17 cellular contexts compared by ENCODE assay signal in genomic region chr4:64250061-64250460, GRCh38.
DNase-seq lines count a peak whose midpoint lies in the region; ATAC-seq and TF ChIP-seq lines count a peak whose summit lies in the region.
"Had no signal": no experiment of that assay in that cellular context is flagged by ENCODE, and none has a peak within 500 bp of the region (broad histone marks: within the 10 kb centered on the region; RNA-seq: fewer than 3 reads in every experiment).

No MANE protein-coding gene starts in this region.

- H3K4me1 ChIP-seq in SJCRH30, result peaks cover 29% of the 10 kb centered on the region

- no peak for TF ChIP-seq CTCF in foreskin fibroblast (IDR thresholded peaks at IDR 0.05; ENCODE audit: low read depth, low read length)

- ATAC-seq in GM18907 (IDR thresholded peaks at IDR 0.05; ENCODE audit: unreplicated experiment) (no peak), GM19467 (IDR thresholded peaks at IDR 0.05; ENCODE audit: unreplicated experiment) (no peak)

- H3K4me3 ChIP-seq in SJCRH30 (no peak overlapping the region), foreskin fibroblast (ENCODE audit: low read depth in 1 of 2, low read length in 2 of 2) (no peak overlapping the region)
- H3K4me3 ChIP-seq: HAP-1 had no signal

- H3K36me3 ChIP-seq in SJCRH30, result no peaks in the 10 kb centered on the region
- H3K36me3 ChIP-seq: HAP-1 had no signal

- H3K9me3 ChIP-seq in SJCRH30 (replicated peaks), result peaks cover 27% of the 10 kb centered on the region; the same call in 1 of the 2 replicates
- H3K9me3 ChIP-seq: HAP-1 had no signal

- H3K27ac ChIP-seq in SJCRH30, result peak overlapping the region; percentile 90

- DNase-seq in DMS 273 treated with DMSO at 0.1 percent for 48 hours (lab: John Stamatoyannopoulos, UW), result peak; percentile 2
- DNase-seq in NCI-H2171 treated with DMSO at 0.1 percent for 48 hours (lab: John Stamatoyannopoulos, UW), result peak; percentile 18
- DNase-seq in SJCRH30, result peak in 1 of 2 experiments; percentile 30
- DNase-seq in cerebellum (ENCODE audit: low spot score), result peak; percentile 16
- no peak for DNase-seq in foreskin fibroblast
- DNase-seq in activated CD4-positive, CD25-positive, alpha-beta regulatory T cell (lab: John Stamatoyannopoulos, UW), result no peak
- DNase-seq: C1 segment of cervical spinal cord; Calu3; CD4-positive, alpha-beta memory T cell; COR-L47; DMS53; DMS79 treated with DMSO at 0.1 percent for 48 hours; GOT3; HFFc6 had no signal

- no peaks in the 10 kb centered on the region for H3K27me3 ChIP-seq in SJCRH30

Comparison
In these comparisons a context has a peak if more than half of its experiments do, and no peak if none do; other contexts are left out.
1. DNase-seq: peak in DMS 273 treated with DMSO at 0.1 percent for 48 hours (single experiment), NCI-H2171 treated with DMSO at 0.1 percent for 48 hours (single experiment) and cerebellum (single experiment); none in foreskin fibroblast (0 of 2) and activated CD4-positive, CD25-positive, alpha-beta regulatory T cell (0 of 4).